Comparison of ENCODE assay signal across 8 cellular contexts in the genomic region with DNA sequence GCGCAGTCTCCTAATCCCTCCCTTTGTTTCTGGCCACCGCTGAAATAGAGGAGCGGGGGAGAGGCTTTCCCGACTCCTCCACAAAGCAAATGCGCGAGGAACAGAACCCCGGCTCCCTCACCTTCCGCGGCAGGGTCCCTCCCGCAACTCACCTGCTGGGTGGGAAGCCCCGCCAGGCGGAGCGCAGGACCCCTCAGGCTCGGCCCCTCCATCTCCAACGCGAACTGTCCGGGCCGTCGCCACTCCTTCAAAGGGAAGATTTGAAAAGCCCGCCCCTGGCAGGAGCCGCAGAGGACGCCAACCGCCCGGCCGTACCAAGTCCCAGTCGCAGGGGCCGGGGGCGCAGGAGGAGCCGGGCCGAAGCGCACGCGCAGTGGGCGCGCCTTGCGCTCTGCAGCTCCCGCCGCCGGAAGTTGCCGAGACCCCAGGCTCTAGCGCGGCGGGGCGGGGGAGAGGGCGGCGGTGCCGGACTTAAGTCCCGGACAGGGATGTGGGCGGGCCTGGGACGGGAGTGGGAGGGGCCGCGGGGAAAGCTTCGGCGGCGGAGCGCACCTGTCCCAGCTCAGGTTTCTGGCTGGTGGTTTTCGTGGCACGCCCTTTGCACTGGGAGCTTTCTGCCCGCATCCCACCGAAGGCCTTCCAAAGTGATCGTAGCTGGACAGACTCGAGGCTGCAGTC. TPM values are rescaled to one million over a fixed set of nuclear protein-coding genes. Genes with fewer than 3 reads are reported as not detected.
DNase-seq lines count a peak whose midpoint lies in the region; ATAC-seq and TF ChIP-seq lines count a peak whose summit lies in the region.

TSS of gene RTKN2 (minus strand) at position 446 of the 678 bp plus-strand sequence. CDS start at position 212, 234 bp downstream.

- peak within 1 kb of the TSS; percentile 25 for H3K27ac Mint-ChIP-seq in activated naive CD8-positive, alpha-beta T cell
- peak within 1 kb of the TSS; percentile 36 for H3K27ac Mint-ChIP-seq in osteocyte (ENCODE audit: unreplicated experiment)

- H3K27ac ChIP-seq in SK-N-MC (no peak within 1 kb of the TSS), thymus (ENCODE audit: low read depth) (peak within 1 kb of the TSS; percentile 21)

- H3K27me3 ChIP-seq in Loucy (ENCODE audit: insufficient read depth, low read length, poor library complexity, severe bottlenecking) (no peaks in the 10 kb centered on the region), thymus (ENCODE audit: control insufficient read depth, insufficient read depth) (no peaks in the 10 kb centered on the region)

- peaks cover 7% of the 10 kb centered on the region for H3K4me1 Mint-ChIP-seq in activated naive CD8-positive, alpha-beta T cell (ENCODE audit: low read depth)
- peaks cover 27% of the 10 kb centered on the region for H3K4me1 Mint-ChIP-seq in osteocyte (ENCODE audit: unreplicated experiment)

- H2AFZ ChIP-seq in Loucy (ENCODE audit: low read length), result peak within 1 kb of the TSS; percentile 91

- no peak for TF ChIP-seq CTCF in Loucy (conservative IDR thresholded peaks at IDR 0.05; ENCODE audit: low read length)
- TF ChIP-seq CTCF in osteocyte (IDR thresholded peaks at IDR 0.05), result no peak

- peak within 1 kb of the TSS; percentile 76 for H3K4me2 ChIP-seq in Loucy (ENCODE audit: low read depth, low read length, poor library complexity, severe bottlenecking)

- ATAC-seq in GM21825 (IDR thresholded peaks at IDR 0.05; ENCODE audit: unreplicated experiment) (peak; percentile 70), Right ventricle myocardium inferior (peak; percentile 79)

- H3K9me3 Mint-ChIP-seq in activated naive CD8-positive, alpha-beta T cell (ENCODE audit: low read depth), result no peaks in the 10 kb centered on the region
- H3K9me3 Mint-ChIP-seq in osteocyte (ENCODE audit: unreplicated experiment), result no peaks in the 10 kb centered on the region

- peaks cover 24% of the 10 kb centered on the region for H4K20me1 ChIP-seq in Loucy (ENCODE audit: insufficient read depth, low read length, poor library complexity, severe bottlenecking)

- peaks cover 50% of the 10 kb centered on the region for H3K79me2 ChIP-seq in Loucy (ENCODE audit: insufficient read depth, low read length)

- under 1% methylated on average over 62 of the region's 62 CpGs for whole genome bisulfite sequencing in thymus

- peaks cover 17% of the 10 kb centered on the region for H3K27me3 Mint-ChIP-seq in activated naive CD8-positive, alpha-beta T cell
- H3K27me3 Mint-ChIP-seq in osteocyte (ENCODE audit: unreplicated experiment), result peaks cover 4% of the 10 kb centered on the region

- intact Hi-C loops in Right ventricle myocardium inferior (cut with DNase I), result no loop called here

- DNase-seq in DMS153 treated with DMSO at 0.1 percent for 48 hours (lab: John Stamatoyannopoulos, UW; ENCODE audit: unreplicated experiment), result peak; percentile 90
- no peak for DNase-seq in SK-N-MC (ENCODE audit: low read depth, low spot score)
- DNase-seq in Right ventricle myocardium inferior (ENCODE audit: missing footprints), result peak; percentile 81
- DNase-seq in osteocyte (ENCODE audit: extremely low spot score, unreplicated experiment), result peak; percentile 97

- H3K36me3 ChIP-seq in Loucy (ENCODE audit: insufficient read depth, low read length) (no peaks in the 10 kb centered on the region), SK-N-MC (ENCODE audit: insufficient read depth, low read length) (no peaks in the 10 kb centered on the region), thymus (ENCODE audit: control insufficient read depth, insufficient read depth) (no peaks in the 10 kb centered on the region)

- H3K9me2 ChIP-seq in Loucy (replicated peaks; ENCODE audit: low read depth, low read length), result no peaks in the 10 kb centered on the region

- H3F3A ChIP-seq in Loucy (ENCODE audit: low read depth), result peaks cover 9% of the 10 kb centered on the region; the same call in 1 of the 2 replicates

- peaks cover 46% of the 10 kb centered on the region for H3K4me1 ChIP-seq in Loucy (ENCODE audit: insufficient read depth, low read length, poor library complexity, severe bottlenecking)
- H3K4me1 ChIP-seq in thymus (ENCODE audit: control insufficient read depth, insufficient read depth, low read length), result peaks cover 5% of the 10 kb centered on the region

- H3K9me3 ChIP-seq in Loucy (ENCODE audit: insufficient read depth, low read depth, low read length), result no peaks in the 10 kb centered on the region
- no peaks in the 10 kb centered on the region for H3K9me3 ChIP-seq in SK-N-MC (ENCODE audit: low read depth, low read length)
- no peaks in the 10 kb centered on the region for H3K9me3 ChIP-seq in thymus (ENCODE audit: control insufficient read depth)

- no peaks in the 10 kb centered on the region for H3K36me3 Mint-ChIP-seq in activated naive CD8-positive, alpha-beta T cell
- H3K36me3 Mint-ChIP-seq in osteocyte (ENCODE audit: unreplicated experiment), result no peaks in the 10 kb centered on the region

- H3K4me3 ChIP-seq in Loucy (ENCODE audit: low read length, poor library complexity, severe bottlenecking) (peak within 1 kb of the TSS; percentile 93), SK-N-MC (peak within 1 kb of the TSS; percentile 87), thymus (ENCODE audit: low read length) (peak within 1 kb of the TSS; percentile 71)

- peak within 1 kb of the TSS; percentile 98 for H3K9ac ChIP-seq in Loucy (ENCODE audit: low read depth, low read length, poor library complexity, severe bottlenecking)
- H3K9ac ChIP-seq in SK-N-MC (ENCODE audit: insufficient read length), result peak within 1 kb of the TSS; percentile 76

- H3K4me3 Mint-ChIP-seq in activated naive CD8-positive, alpha-beta T cell, result peak within 1 kb of the TSS; percentile 92
- peak within 1 kb of the TSS; percentile 81 for H3K4me3 Mint-ChIP-seq in osteocyte (ENCODE audit: unreplicated experiment)

RNA-seq across cellular contexts. Expression of gene RTKN2, which starts in this region (rescaled TPM):
- total RNA-seq in Right ventricle myocardium inferior (not detected), osteocyte (1.9 and 2.4 TPM in 2 replicates)
- 6.2 TPM for polyA plus RNA-seq in thymus

Comparison
In these comparisons a context has a peak if more than half of its experiments do, and no peak if none do; other contexts are left out.
1. Peak in DNase-seq and ATAC-seq in Right ventricle myocardium inferior; RNA of the gene not detected or under 1 TPM.